Comparison of ENCODE assay signal across 8 cellular contexts in the genomic region with DNA sequence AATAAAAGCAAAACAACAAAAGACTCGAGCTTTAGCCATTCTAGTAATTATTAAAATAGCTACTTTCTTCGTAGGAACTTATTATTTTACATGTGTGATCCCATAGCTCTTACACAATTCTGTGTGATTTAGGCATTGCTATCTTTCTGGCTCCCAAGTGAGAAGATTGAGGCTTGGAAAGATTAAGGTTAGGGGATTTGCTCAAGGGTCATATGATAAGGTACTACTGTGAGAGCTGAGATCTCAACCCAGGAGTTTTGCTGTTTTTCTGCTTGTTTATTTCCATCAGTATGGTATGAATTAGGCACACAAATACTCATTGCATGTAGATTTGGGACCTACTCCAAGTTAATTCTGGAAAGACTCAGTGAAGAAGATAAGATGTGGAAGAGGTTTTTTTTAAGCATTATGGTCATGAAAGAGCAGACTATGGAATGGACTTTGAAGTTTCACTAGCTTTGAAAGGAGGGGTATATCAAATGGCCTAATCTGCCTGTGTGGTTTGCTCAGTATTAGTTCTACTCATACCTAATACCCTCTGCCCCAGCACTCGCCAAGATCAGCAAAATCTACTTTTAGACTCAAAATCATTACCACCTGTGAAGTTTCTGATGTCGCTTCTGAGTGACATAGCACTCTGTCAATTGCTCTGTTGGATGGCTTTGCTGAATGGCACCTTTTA. TPM values are rescaled to one million over a fixed set of nuclear protein-coding genes. Genes with fewer than 3 reads are reported as not detected.
DNase-seq lines count a peak whose midpoint lies in the region; ATAC-seq and TF ChIP-seq lines count a peak whose summit lies in the region.

No MANE protein-coding gene starts in this region.

- H3K4me1 Mint-ChIP-seq in activated B cell treated with CpG ODN at 0.5 μM for 24 hours, result peaks cover 87% of the 10 kb centered on the region

- intact Hi-C loops in activated B cell treated with CpG ODN at 0.5 μM for 24 hours (cut with micrococcal nuclease), result no loop called here

- ATAC-seq in GM18907 (IDR thresholded peaks at IDR 0.05; ENCODE audit: unreplicated experiment) (peak; percentile 74), HG02798 (IDR thresholded peaks at IDR 0.05; ENCODE audit: poor library complexity, unreplicated experiment) (peak; percentile 79), activated B cell treated with CpG ODN at 0.5 μM for 24 hours (ENCODE audit: low read depth) (no peak)

- H3K27ac ChIP-seq in neutrophil, result peak overlapping the region; percentile 52

- peak overlapping the region; percentile 8 for H3K4me3 Mint-ChIP-seq in activated B cell treated with CpG ODN at 0.5 μM for 24 hours

- no peak for TF ChIP-seq CTCF in activated B cell treated with CpG ODN at 0.5 μM for 24 hours (IDR thresholded peaks at IDR 0.05)
- TF ChIP-seq CTCF in neutrophil (IDR thresholded peaks at IDR 0.05), result no peak

- no peaks in the 10 kb centered on the region for H3K27me3 ChIP-seq in neutrophil

- POLR2A ChIA-PET in activated B cell treated with CpG ODN at 0.5 μM for 24 hours (lab: Charles Lee), result interaction anchor here (0.9 to 5.3 kb wide), 5 partner anchors 8 to 91 kb away, joined by 3 to 32 read pairs (median 4); a partner anchor contains a TSS

- H3K36me3 ChIP-seq in neutrophil, result no peaks in the 10 kb centered on the region

- H3K36me3 Mint-ChIP-seq in activated B cell treated with CpG ODN at 0.5 μM for 24 hours (ENCODE audit: low read depth), result peaks cover 22% of the 10 kb centered on the region

- DNase-seq in activated B cell treated with CpG ODN at 0.5 μM for 24 hours, result no peak
- no peak for DNase-seq in stimulated activated CD4-positive, alpha-beta T cell treated with anti-CD3 and anti-CD28 coated beads, Interleukin-2, amount 100 ng/mL, for 48 hours
- DNase-seq in 8988T, result no peak
- no peak for DNase-seq in NCI-H1092 treated with DMSO at 0.1 percent for 48 hours (lab: John Stamatoyannopoulos, UW)
- no peak for DNase-seq in stimulated activated naive CD4-positive, alpha-beta T cell treated with Interleukin-2 at 50 U/mL for 16 hours (lab: John Stamatoyannopoulos, UW)

- peaks cover 47 to 92% of the 10 kb centered on the region in 2 experiments for H3K4me1 ChIP-seq in neutrophil (ENCODE audit: control insufficient read depth in 1 of 2, insufficient read depth in 1 of 2, low read depth in 1 of 2, low read length in 1 of 2)

- H3K27ac Mint-ChIP-seq in activated B cell treated with CpG ODN at 0.5 μM for 24 hours, result peak overlapping the region; percentile 7

- no peaks in the 10 kb centered on the region for H3K9me3 ChIP-seq in neutrophil

- H3K27me3 Mint-ChIP-seq in activated B cell treated with CpG ODN at 0.5 μM for 24 hours, result no peaks in the 10 kb centered on the region

- CTCF ChIA-PET in activated B cell treated with CpG ODN at 0.5 μM for 24 hours (lab: Charles Lee), result interaction anchor here (0.8 to 2.3 kb wide), 2 partner anchors 97 to 163 kb away, joined by 3 to 8 read pairs; no protein-coding TSS in a partner anchor

- H3K9me3 Mint-ChIP-seq in activated B cell treated with CpG ODN at 0.5 μM for 24 hours, result no peaks in the 10 kb centered on the region

- no peak overlapping the region for H3K4me3 ChIP-seq in neutrophil (ENCODE audit: low read depth in 1 of 2, low read length in 1 of 2)

RNA-seq across cellular contexts. Expression of a gene that starts 12.4 kb away (rescaled TPM):
- 489 and 561 TPM in 2 replicates for total RNA-seq in activated B cell treated with CpG ODN at 0.5 μM for 24 hours
